Comparison of ENCODE assay signal across 1 cellular context in the genomic region with DNA sequence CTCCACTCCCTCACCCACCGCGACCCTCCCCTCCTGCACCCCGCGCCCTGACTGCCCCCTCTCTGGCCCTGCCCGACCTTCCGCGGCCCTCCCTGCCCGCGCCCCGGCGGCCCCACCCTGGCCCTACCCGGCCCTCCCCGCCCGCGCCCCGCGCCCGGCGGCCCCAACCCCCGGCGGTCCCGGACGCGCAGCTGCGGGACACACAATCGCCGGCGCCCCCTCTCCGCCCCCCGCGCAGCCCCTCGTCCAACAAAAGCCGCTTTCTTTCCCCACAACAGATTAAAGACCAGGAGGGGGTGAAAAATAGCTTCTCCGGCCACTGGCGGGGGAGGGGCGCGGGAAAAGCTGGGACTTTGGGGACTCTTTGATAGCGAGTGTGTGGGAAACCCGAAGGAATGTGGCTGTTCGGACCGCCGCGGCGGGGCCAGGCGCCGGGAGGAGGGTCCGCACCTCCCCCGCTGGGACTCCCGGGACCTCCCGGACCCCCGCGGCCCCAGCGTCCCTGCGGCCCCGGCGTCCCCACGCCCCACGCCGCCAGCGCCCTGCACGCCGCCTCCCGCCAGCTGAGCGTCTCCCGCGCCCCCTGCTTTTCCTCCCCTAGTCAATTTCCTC.
TF ChIP-seq lines count a peak whose summit lies in the region.

No MANE protein-coding gene starts in this region.

TF ChIP-seq in K562, 482 proteins besides CTCF, POLR2A, EP300 and RAD21 (continued from another document and continues in another):
- TF ChIP-seq, protein P1, sequence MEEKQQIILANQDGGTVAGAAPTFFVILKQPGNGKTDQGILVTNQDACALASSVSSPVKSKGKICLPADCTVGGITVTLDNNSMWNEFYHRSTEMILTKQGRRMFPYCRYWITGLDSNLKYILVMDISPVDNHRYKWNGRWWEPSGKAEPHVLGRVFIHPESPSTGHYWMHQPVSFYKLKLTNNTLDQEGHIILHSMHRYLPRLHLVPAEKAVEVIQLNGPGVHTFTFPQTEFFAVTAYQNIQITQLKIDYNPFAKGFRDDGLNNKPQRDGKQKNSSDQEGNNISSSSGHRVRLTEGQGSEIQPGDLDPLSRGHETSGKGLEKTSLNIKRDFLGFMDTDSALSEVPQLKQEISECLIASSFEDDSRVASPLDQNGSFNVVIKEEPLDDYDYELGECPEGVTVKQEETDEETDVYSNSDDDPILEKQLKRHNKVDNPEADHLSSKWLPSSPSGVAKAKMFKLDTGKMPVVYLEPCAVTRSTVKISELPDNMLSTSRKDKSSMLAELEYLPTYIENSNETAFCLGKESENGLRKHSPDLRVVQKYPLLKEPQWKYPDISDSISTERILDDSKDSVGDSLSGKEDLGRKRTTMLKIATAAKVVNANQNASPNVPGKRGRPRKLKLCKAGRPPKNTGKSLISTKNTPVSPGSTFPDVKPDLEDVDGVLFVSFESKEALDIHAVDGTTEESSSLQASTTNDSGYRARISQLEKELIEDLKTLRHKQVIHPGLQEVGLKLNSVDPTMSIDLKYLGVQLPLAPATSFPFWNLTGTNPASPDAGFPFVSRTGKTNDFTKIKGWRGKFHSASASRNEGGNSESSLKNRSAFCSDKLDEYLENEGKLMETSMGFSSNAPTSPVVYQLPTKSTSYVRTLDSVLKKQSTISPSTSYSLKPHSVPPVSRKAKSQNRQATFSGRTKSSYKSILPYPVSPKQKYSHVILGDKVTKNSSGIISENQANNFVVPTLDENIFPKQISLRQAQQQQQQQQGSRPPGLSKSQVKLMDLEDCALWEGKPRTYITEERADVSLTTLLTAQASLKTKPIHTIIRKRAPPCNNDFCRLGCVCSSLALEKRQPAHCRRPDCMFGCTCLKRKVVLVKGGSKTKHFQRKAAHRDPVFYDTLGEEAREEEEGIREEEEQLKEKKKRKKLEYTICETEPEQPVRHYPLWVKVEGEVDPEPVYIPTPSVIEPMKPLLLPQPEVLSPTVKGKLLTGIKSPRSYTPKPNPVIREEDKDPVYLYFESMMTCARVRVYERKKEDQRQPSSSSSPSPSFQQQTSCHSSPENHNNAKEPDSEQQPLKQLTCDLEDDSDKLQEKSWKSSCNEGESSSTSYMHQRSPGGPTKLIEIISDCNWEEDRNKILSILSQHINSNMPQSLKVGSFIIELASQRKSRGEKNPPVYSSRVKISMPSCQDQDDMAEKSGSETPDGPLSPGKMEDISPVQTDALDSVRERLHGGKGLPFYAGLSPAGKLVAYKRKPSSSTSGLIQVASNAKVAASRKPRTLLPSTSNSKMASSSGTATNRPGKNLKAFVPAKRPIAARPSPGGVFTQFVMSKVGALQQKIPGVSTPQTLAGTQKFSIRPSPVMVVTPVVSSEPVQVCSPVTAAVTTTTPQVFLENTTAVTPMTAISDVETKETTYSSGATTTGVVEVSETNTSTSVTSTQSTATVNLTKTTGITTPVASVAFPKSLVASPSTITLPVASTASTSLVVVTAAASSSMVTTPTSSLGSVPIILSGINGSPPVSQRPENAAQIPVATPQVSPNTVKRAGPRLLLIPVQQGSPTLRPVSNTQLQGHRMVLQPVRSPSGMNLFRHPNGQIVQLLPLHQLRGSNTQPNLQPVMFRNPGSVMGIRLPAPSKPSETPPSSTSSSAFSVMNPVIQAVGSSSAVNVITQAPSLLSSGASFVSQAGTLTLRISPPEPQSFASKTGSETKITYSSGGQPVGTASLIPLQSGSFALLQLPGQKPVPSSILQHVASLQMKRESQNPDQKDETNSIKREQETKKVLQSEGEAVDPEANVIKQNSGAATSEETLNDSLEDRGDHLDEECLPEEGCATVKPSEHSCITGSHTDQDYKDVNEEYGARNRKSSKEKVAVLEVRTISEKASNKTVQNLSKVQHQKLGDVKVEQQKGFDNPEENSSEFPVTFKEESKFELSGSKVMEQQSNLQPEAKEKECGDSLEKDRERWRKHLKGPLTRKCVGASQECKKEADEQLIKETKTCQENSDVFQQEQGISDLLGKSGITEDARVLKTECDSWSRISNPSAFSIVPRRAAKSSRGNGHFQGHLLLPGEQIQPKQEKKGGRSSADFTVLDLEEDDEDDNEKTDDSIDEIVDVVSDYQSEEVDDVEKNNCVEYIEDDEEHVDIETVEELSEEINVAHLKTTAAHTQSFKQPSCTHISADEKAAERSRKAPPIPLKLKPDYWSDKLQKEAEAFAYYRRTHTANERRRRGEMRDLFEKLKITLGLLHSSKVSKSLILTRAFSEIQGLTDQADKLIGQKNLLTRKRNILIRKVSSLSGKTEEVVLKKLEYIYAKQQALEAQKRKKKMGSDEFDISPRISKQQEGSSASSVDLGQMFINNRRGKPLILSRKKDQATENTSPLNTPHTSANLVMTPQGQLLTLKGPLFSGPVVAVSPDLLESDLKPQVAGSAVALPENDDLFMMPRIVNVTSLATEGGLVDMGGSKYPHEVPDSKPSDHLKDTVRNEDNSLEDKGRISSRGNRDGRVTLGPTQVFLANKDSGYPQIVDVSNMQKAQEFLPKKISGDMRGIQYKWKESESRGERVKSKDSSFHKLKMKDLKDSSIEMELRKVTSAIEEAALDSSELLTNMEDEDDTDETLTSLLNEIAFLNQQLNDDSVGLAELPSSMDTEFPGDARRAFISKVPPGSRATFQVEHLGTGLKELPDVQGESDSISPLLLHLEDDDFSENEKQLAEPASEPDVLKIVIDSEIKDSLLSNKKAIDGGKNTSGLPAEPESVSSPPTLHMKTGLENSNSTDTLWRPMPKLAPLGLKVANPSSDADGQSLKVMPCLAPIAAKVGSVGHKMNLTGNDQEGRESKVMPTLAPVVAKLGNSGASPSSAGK (IDR thresholded peaks at IDR 0.05) = no peak; the same call in 1 of the 2 replicates
- TF ChIP-seq DACH1 (IDR thresholded peaks at IDR 0.05; ENCODE audit: partially characterized antibody) (no peak), ZNF239 (CRISPR knock-in tag; IDR thresholded peaks at IDR 0.05) (no peak), ERF (CRISPR knock-in tag; IDR thresholded peaks at IDR 0.05) (no peak), SRSF3 (IDR thresholded peaks at IDR 0.05; ENCODE audit: insufficient read depth, low read length) (no peak), PHF8 (IDR thresholded peaks at IDR 0.05; ENCODE audit: borderline replicate concordance, low read length) (peak; percentile 59; the same call in 1 of the 2 replicates), U2AF1 (optimal IDR thresholded peaks at IDR 0.05; ENCODE audit: low read depth, low read length) (no peak), GTF2E2 (tag; IDR thresholded peaks at IDR 0.05) (peak; percentile 33; the same call in 1 of the 2 replicates), HNRNPL (IDR thresholded peaks at IDR 0.05; ENCODE audit: low read depth, low read length) (no peak), STAT5B (CRISPR knock-in tag; IDR thresholded peaks at IDR 0.05) (no peak), RBBP5 (IDR thresholded peaks at IDR 0.05; ENCODE audit: borderline replicate concordance, insufficient read depth, low read length, poor library complexity, severe bottlenecking) (peak; percentile 38), ZFX (CRISPR knock-in tag; IDR thresholded peaks at IDR 0.05) (no peak), KDM4B (IDR thresholded peaks at IDR 0.05; ENCODE audit: borderline replicate concordance in 2 of 2, low read depth in 1 of 2) (no peak), ZNF23 (CRISPR knock-in tag; IDR thresholded peaks at IDR 0.05) (no peak), RBFOX2 (IDR thresholded peaks at IDR 0.05; ENCODE audit: low read depth, low read length) (peak; percentile 57)
- TF ChIP-seq, protein P2, sequence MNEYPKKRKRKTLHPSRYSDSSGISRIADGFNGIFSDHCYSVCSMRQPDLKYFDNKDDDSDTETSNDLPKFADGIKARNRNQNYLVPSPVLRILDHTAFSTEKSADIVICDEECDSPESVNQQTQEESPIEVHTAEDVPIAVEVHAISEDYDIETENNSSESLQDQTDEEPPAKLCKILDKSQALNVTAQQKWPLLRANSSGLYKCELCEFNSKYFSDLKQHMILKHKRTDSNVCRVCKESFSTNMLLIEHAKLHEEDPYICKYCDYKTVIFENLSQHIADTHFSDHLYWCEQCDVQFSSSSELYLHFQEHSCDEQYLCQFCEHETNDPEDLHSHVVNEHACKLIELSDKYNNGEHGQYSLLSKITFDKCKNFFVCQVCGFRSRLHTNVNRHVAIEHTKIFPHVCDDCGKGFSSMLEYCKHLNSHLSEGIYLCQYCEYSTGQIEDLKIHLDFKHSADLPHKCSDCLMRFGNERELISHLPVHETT (CRISPR knock-in tag; conservative IDR thresholded peaks at IDR 0.05 in 1 of 2, IDR thresholded peaks at IDR 0.05 in 1 of 2) = no peak
- TF ChIP-seq, protein P3, sequence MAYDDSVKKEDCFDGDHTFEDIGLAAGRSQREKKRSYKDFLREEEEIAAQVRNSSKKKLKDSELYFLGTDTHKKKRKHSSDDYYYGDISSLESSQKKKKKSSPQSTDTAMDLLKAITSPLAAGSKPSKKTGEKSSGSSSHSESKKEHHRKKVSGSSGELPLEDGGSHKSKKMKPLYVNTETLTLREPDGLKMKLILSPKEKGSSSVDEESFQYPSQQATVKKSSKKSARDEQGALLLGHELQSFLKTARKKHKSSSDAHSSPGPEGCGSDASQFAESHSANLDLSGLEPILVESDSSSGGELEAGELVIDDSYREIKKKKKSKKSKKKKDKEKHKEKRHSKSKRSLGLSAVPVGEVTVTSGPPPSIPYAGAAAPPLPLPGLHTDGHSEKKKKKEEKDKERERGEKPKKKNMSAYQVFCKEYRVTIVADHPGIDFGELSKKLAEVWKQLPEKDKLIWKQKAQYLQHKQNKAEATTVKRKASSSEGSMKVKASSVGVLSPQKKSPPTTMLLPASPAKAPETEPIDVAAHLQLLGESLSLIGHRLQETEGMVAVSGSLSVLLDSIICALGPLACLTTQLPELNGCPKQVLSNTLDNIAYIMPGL (CRISPR knock-in tag; IDR thresholded peaks at IDR 0.05) = 0 out of 2 replicates have a peak, but pooled peaks have one; percentile 43
- TF ChIP-seq, protein P4, sequence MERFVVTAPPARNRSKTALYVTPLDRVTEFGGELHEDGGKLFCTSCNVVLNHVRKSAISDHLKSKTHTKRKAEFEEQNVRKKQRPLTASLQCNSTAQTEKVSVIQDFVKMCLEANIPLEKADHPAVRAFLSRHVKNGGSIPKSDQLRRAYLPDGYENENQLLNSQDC (CRISPR knock-in tag; IDR thresholded peaks at IDR 0.05) = no peak
- TF ChIP-seq, protein P5, sequence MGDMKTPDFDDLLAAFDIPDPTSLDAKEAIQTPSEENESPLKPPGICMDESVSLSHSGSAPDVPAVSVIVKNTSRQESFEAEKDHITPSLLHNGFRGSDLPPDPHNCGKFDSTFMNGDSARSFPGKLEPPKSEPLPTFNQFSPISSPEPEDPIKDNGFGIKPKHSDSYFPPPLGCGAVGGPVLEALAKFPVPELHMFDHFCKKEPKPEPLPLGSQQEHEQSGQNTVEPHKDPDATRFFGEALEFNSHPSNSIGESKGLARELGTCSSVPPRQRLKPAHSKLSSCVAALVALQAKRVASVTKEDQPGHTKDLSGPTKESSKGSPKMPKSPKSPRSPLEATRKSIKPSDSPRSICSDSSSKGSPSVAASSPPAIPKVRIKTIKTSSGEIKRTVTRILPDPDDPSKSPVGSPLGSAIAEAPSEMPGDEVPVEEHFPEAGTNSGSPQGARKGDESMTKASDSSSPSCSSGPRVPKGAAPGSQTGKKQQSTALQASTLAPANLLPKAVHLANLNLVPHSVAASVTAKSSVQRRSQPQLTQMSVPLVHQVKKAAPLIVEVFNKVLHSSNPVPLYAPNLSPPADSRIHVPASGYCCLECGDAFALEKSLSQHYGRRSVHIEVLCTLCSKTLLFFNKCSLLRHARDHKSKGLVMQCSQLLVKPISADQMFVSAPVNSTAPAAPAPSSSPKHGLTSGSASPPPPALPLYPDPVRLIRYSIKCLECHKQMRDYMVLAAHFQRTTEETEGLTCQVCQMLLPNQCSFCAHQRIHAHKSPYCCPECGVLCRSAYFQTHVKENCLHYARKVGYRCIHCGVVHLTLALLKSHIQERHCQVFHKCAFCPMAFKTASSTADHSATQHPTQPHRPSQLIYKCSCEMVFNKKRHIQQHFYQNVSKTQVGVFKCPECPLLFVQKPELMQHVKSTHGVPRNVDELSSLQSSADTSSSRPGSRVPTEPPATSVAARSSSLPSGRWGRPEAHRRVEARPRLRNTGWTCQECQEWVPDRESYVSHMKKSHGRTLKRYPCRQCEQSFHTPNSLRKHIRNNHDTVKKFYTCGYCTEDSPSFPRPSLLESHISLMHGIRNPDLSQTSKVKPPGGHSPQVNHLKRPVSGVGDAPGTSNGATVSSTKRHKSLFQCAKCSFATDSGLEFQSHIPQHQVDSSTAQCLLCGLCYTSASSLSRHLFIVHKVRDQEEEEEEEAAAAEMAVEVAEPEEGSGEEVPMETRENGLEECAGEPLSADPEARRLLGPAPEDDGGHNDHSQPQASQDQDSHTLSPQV (IDR thresholded peaks at IDR 0.05) = peak; percentile 50; the same call in 1 of the 2 replicates
- TF ChIP-seq, protein P6, sequence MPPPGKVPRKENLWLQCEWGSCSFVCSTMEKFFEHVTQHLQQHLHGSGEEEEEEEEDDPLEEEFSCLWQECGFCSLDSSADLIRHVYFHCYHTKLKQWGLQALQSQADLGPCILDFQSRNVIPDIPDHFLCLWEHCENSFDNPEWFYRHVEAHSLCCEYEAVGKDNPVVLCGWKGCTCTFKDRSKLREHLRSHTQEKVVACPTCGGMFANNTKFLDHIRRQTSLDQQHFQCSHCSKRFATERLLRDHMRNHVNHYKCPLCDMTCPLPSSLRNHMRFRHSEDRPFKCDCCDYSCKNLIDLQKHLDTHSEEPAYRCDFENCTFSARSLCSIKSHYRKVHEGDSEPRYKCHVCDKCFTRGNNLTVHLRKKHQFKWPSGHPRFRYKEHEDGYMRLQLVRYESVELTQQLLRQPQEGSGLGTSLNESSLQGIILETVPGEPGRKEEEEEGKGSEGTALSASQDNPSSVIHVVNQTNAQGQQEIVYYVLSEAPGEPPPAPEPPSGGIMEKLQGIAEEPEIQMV (tag; conservative IDR thresholded peaks at IDR 0.05; ENCODE audit: low read depth) = no peak
- TF ChIP-seq, protein P7, sequence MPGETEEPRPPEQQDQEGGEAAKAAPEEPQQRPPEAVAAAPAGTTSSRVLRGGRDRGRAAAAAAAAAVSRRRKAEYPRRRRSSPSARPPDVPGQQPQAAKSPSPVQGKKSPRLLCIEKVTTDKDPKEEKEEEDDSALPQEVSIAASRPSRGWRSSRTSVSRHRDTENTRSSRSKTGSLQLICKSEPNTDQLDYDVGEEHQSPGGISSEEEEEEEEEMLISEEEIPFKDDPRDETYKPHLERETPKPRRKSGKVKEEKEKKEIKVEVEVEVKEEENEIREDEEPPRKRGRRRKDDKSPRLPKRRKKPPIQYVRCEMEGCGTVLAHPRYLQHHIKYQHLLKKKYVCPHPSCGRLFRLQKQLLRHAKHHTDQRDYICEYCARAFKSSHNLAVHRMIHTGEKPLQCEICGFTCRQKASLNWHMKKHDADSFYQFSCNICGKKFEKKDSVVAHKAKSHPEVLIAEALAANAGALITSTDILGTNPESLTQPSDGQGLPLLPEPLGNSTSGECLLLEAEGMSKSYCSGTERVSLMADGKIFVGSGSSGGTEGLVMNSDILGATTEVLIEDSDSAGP (CRISPR knock-in tag; IDR thresholded peaks at IDR 0.05) = no peak
- TF ChIP-seq, protein P8, sequence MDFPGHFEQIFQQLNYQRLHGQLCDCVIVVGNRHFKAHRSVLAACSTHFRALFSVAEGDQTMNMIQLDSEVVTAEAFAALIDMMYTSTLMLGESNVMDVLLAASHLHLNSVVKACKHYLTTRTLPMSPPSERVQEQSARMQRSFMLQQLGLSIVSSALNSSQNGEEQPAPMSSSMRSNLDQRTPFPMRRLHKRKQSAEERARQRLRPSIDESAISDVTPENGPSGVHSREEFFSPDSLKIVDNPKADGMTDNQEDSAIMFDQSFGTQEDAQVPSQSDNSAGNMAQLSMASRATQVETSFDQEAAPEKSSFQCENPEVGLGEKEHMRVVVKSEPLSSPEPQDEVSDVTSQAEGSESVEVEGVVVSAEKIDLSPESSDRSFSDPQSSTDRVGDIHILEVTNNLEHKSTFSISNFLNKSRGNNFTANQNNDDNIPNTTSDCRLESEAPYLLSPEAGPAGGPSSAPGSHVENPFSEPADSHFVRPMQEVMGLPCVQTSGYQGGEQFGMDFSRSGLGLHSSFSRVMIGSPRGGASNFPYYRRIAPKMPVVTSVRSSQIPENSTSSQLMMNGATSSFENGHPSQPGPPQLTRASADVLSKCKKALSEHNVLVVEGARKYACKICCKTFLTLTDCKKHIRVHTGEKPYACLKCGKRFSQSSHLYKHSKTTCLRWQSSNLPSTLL (IDR thresholded peaks at IDR 0.05) = no peak
